ENCODE assay signal across 8 cellular contexts in the genomic region with DNA sequence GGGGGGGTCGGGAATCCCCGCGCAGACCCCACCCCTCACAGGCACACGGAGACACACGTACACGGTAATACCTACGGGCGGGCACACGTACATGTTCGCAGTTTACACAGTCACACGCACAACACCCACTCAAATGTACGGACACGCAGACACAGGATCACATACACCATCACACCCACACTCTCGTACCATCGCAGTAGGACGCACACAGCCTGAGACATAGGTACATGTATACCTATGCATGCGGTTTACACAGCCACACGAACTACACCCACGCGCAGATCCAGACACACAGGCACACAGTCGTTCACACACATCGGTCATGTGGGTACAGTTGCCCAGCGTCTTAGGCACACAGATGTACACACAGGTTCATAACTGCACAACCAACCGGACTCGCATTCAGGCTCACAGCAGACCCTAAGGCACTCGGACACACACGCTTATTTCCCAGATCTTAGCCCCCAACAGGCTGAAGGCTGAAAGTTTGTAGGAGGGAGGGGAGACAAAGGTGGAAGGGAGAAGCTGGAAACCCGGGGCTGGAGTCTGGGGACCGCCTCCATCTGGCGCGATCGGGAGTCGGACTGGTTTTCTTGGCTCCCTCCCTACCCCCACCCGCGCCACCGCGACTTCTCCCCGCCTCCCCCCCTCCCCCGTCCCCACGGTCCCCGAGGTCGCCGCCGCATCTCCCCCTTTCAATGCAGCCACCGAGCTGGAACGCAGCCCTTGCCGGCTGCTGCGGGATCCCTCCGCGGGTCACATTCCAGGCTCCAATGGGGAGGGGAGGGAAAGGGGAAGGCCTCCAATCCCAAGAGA. TPM values are rescaled to one million over a fixed set of nuclear protein-coding genes. Genes with fewer than 3 reads are reported as not detected.
DNase-seq lines count a peak whose midpoint lies in the region; ATAC-seq, FAIRE-seq and TF ChIP-seq lines count a peak whose summit lies in the region.

No MANE protein-coding gene starts in this region.

- ATAC-seq in GM18498 (IDR thresholded peaks at IDR 0.05; ENCODE audit: unreplicated experiment), result no peak

- H3K36me3 ChIP-seq in bronchial epithelial cell (ENCODE audit: control insufficient read depth, insufficient read depth, low read length), result peaks cover 5% of the 10 kb centered on the region
- no peaks in the 10 kb centered on the region for H3K36me3 ChIP-seq in kidney epithelial cell (ENCODE audit: control insufficient read depth, insufficient read depth, low read length)

- H3K4me3 ChIP-seq in bronchial epithelial cell (ENCODE audit: low read depth, low read length), result peak overlapping the region; percentile 95
- H3K4me3 ChIP-seq in kidney epithelial cell (ENCODE audit: low read depth, low read length), result peak overlapping the region; percentile 91

- FAIRE-seq in bronchial epithelial cell (lab: Jason Lieb, UNC), result peak; percentile 81

- no peaks in the 10 kb centered on the region for H3K27me3 ChIP-seq in bronchial epithelial cell (ENCODE audit: control insufficient read depth, insufficient read depth, low read length)
- no peaks in the 10 kb centered on the region for H3K27me3 ChIP-seq in kidney epithelial cell (ENCODE audit: control insufficient read depth, insufficient read depth, low read length)

- TF ChIP-seq CTCF in bronchial epithelial cell (IDR thresholded peaks at IDR 0.05; ENCODE audit: insufficient read depth, low read length, severe bottlenecking) (no peak), kidney epithelial cell (IDR thresholded peaks at IDR 0.05; ENCODE audit: insufficient read depth, low read length, poor library complexity, severe bottlenecking) (no peak)

- DNase-seq in NCI-H2227 (lab: John Stamatoyannopoulos, UW; ENCODE audit: unreplicated experiment) (peak; percentile 69), NCI-H2227 treated with DMSO at 0.1 percent for 48 hours (lab: John Stamatoyannopoulos, UW) (no peak), SW480 (ENCODE audit: low spot score) (peak; percentile 63), bronchial epithelial cell (ENCODE audit: low read depth) (peak; percentile 61), kidney epithelial cell (ENCODE audit: low read depth) (no peak), midbrain (lab: John Stamatoyannopoulos, UW) (no peak)
- peak; percentile 20 to 32 for DNase-seq in stimulated activated CD4-positive, alpha-beta T cell treated with anti-CD3 and anti-CD28 coated beads, Interleukin-4, amount 100 ng/mL, for 48 hours (ENCODE audit: low read depth in 2 of 2)

RNA-seq across cellular contexts. Expression of gene SYNC, which starts 51.9 kb away (rescaled TPM):
- total RNA-seq in bronchial epithelial cell, result 3.4 and 7.6 TPM in 2 replicates
- 2.7 and 3.8 TPM in 2 replicates for total RNA-seq in kidney epithelial cell

Comparison
In these comparisons a context has a peak if more than half of its experiments do, and no peak if none do; other contexts are left out.
1. DNase-seq: peak in NCI-H2227 (single experiment), SW480 (single experiment), bronchial epithelial cell (single experiment) and stimulated activated CD4-positive, alpha-beta T cell treated with anti-CD3 and anti-CD28 coated beads, Interleukin-4, amount 100 ng/mL, for 48 hours (2 of 2); none in NCI-H2227 treated with DMSO at 0.1 percent for 48 hours (single experiment), kidney epithelial cell (single experiment) and midbrain (single experiment).